ENCODE assay signal across 13 cellular contexts in genomic region chr10:59891349-59891748, GRCh38. TPM values are rescaled to one million over a fixed set of nuclear protein-coding genes. Genes with fewer than 3 reads are reported as not detected.
DNase-seq lines count a peak whose midpoint lies in the region; ATAC-seq and TF ChIP-seq lines count a peak whose summit lies in the region.
"Had no signal": no experiment of that assay in that cellular context is flagged by ENCODE, and none has a peak within 500 bp of the region (broad histone marks: within the 10 kb centered on the region; RNA-seq: fewer than 3 reads in every experiment).

No MANE protein-coding gene starts in this region.

- H3K9me3 Mint-ChIP-seq in activated naive CD4-positive, alpha-beta T cell treated with anti-CD3 and anti-CD28 coated beads, Interleukin-2, amount 10 ng/mL, durations not matched to agents 7 days and 5 days: no peaks in the 10 kb centered on the region
- H3K9me3 Mint-ChIP-seq in activated B cell treated with CpG ODN at 0.5 μM for 24 hours: no peaks in the 10 kb centered on the region
- H3K9me3 Mint-ChIP-seq: T-cell had no signal

- H3K9ac ChIP-seq in stomach smooth muscle (ENCODE audit: low read length in 2 of 2): no peak overlapping the region
- H3K9ac ChIP-seq: parathyroid adenoma had no signal

- H3K27me3 Mint-ChIP-seq in activated naive CD4-positive, alpha-beta T cell treated with anti-CD3 and anti-CD28 coated beads, Interleukin-2, amount 10 ng/mL, durations not matched to agents 7 days and 5 days: no peaks in the 10 kb centered on the region
- no peaks in the 10 kb centered on the region for H3K27me3 Mint-ChIP-seq in activated B cell treated with CpG ODN at 0.5 μM for 24 hours
- H3K27me3 Mint-ChIP-seq: T-cell had no signal

- peak overlapping the region; percentile 41 for H3K27ac ChIP-seq in stomach smooth muscle (ENCODE audit: low read length)
- H3K27ac ChIP-seq: parathyroid adenoma had no signal

- H3K27ac Mint-ChIP-seq in activated naive CD4-positive, alpha-beta T cell treated with anti-CD3 and anti-CD28 coated beads, Interleukin-2, amount 10 ng/mL, durations not matched to agents 7 days and 5 days: peak overlapping the region; percentile 19
- peak overlapping the region; percentile 85 for H3K27ac Mint-ChIP-seq in activated B cell treated with CpG ODN at 0.5 μM for 24 hours

- no peak for TF ChIP-seq CTCF in activated B cell treated with CpG ODN at 0.5 μM for 24 hours (IDR thresholded peaks at IDR 0.05)

- CTCF ChIA-PET in activated naive CD4-positive, alpha-beta T cell treated with anti-CD3 and anti-CD28 coated beads, Interleukin-2, amount 10 ng/mL, durations not matched to agents 7 days and 5 days (lab: Charles Lee): no interaction called here
- CTCF ChIA-PET in activated B cell treated with CpG ODN at 0.5 μM for 24 hours (lab: Charles Lee): interaction anchor here (0.8 to 1.8 kb wide), 2 partner anchors 10 to 26 kb away, joined by 3 to 6 read pairs; no protein-coding TSS in a partner anchor

- no peaks in the 10 kb centered on the region for H3K9me3 ChIP-seq in stomach smooth muscle (ENCODE audit: control insufficient read depth in 2 of 2, low read length in 2 of 2)

- H3K36me3 ChIP-seq in stomach smooth muscle (ENCODE audit: control insufficient read depth in 2 of 2, insufficient read depth in 2 of 2, low read length in 2 of 2): peaks cover 0 to 9% of the 10 kb centered on the region in 2 donors

- H3K27me3 ChIP-seq in stomach smooth muscle (ENCODE audit: control insufficient read depth in 1 of 2, insufficient read depth in 2 of 2, low read length in 2 of 2): no peaks in the 10 kb centered on the region

- H3K4me3 Mint-ChIP-seq in activated naive CD4-positive, alpha-beta T cell treated with anti-CD3 and anti-CD28 coated beads, Interleukin-2, amount 10 ng/mL, durations not matched to agents 7 days and 5 days: no peak overlapping the region
- H3K4me3 Mint-ChIP-seq in activated B cell treated with CpG ODN at 0.5 μM for 24 hours: peak overlapping the region; percentile 20
- H3K4me3 Mint-ChIP-seq: T-cell had no signal

- DNase-seq in activated naive CD4-positive, alpha-beta T cell treated with anti-CD3 and anti-CD28 coated beads, Interleukin-2, amount 10 ng/mL, durations not matched to agents 7 days and 5 days: no peak
- DNase-seq in activated naive CD4-positive, alpha-beta T cell (lab: John Stamatoyannopoulos, UW): no peak
- DNase-seq in activated B cell treated with CpG ODN at 0.5 μM for 24 hours (no peak), superior temporal gyrus (ENCODE audit: extremely low spot score) (no peak), NCI-H1417 (lab: John Stamatoyannopoulos, UW) (no peak)
- DNase-seq: cerebellar nuclear complex; DMS153; stimulated activated CD8-positive, alpha-beta memory T cell treated with anti-CD3 and anti-CD28 coated beads, Interleukin-4, amount 100 ng/mL, for 48 hours; T-cell had no signal

- H3K4me1 ChIP-seq in stomach smooth muscle (ENCODE audit: control insufficient read depth, insufficient read depth, low read length): peaks cover 60% of the 10 kb centered on the region

- H3K4me3 ChIP-seq in stomach smooth muscle (ENCODE audit: low read length in 2 of 2): no peak overlapping the region

- ATAC-seq in HG02852 (IDR thresholded peaks at IDR 0.05; ENCODE audit: unreplicated experiment) (peak; percentile 59), activated B cell treated with CpG ODN at 0.5 μM for 24 hours (ENCODE audit: low read depth) (no peak), HG03460 (IDR thresholded peaks at IDR 0.05; ENCODE audit: unreplicated experiment) (no peak)
- ATAC-seq: T-cell had no signal

- intact Hi-C loops in activated B cell treated with CpG ODN at 0.5 μM for 24 hours (cut with micrococcal nuclease): no loop called here

- peaks cover 4% of the 10 kb centered on the region for H3K36me3 Mint-ChIP-seq in activated naive CD4-positive, alpha-beta T cell treated with anti-CD3 and anti-CD28 coated beads, Interleukin-2, amount 10 ng/mL, durations not matched to agents 7 days and 5 days
- peaks cover 27% of the 10 kb centered on the region for H3K36me3 Mint-ChIP-seq in activated B cell treated with CpG ODN at 0.5 μM for 24 hours (ENCODE audit: low read depth)

- peaks cover 29% of the 10 kb centered on the region for H3K4me1 Mint-ChIP-seq in activated naive CD4-positive, alpha-beta T cell treated with anti-CD3 and anti-CD28 coated beads, Interleukin-2, amount 10 ng/mL, durations not matched to agents 7 days and 5 days
- peaks cover 86% of the 10 kb centered on the region for H3K4me1 Mint-ChIP-seq in activated B cell treated with CpG ODN at 0.5 μM for 24 hours

- POLR2A ChIA-PET in activated B cell treated with CpG ODN at 0.5 μM for 24 hours (lab: Charles Lee): interaction anchor here (0.6 to 3.7 kb wide), 4 partner anchors 11 to 15 kb away, joined by 3 to 26 read pairs (median 4); partner anchors contain the start of gene CCDC6

RNA-seq across cellular contexts. Expression of gene CCDC6, which starts 15.0 kb away (rescaled TPM):
- total RNA-seq in activated B cell treated with CpG ODN at 0.5 μM for 24 hours: 27.9 and 32.2 TPM in 2 replicates
